Comparison of ENCODE assay signal across 1 cellular context in the genomic region with DNA sequence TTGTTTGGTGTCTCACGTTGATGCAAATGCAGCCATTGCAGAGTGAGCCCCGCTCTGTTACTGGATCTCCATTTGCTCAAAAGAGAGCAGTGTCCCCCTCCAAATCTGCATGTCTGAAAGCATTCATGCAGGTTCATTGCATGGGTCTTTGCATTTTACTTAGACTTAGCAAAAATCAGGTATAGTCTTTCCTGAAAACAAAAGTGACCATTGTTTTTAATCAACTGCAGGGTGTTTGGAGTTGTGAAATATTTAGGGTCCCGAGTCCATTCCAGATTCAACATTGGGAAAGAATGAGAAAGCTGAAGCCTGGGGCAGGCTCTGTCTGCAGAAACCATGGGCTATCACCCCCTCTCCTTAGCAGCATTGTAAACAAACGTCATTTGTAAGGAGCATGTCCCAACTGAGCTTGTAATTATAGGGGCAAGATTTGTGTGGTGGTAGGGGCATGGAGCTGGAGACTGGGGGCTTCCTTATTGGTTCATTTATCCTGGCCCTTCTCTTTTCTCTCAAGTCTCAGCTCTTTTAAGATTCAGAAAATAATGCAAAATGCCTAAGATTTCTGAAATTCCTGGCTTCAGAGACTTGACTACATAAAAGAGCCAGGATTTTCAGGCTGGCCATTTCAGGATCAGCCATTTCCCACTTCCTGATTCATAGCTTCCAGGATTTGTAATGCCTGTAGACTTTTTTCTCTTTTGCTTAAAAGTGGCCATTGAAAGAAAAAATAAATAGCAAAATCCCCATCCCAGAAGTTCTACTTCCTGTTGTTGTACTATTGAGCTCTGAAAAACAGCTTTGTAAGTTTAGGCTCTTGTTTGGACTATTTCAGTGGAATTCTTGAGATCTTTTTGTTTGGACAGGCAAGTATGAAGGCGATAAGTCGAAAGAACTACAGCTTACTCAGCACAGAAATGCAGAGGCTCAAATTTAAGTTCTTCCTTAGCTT.
TF ChIP-seq lines count a peak whose summit lies in the region.

No MANE protein-coding gene starts in this region.

TF ChIP-seq in IMR-90, 13 proteins besides CTCF, POLR2A, EP300 and RAD21 (continued from another document):
- peak; percentile 50 for TF ChIP-seq CEBPB (IDR thresholded peaks at IDR 0.05; ENCODE audit: low read depth, low read length)
